21 cellular contexts compared by ENCODE assay signal in genomic region chr11:86983071-86983488, GRCh38. TPM values are rescaled to one million over a fixed set of nuclear protein-coding genes. Genes with fewer than 3 reads are reported as not detected.
A peak's percentile ranks its signal among the peaks of the same experiment; 100 is the strongest.
DNase-seq lines count a peak whose midpoint lies in the region; ATAC-seq and TF ChIP-seq lines count a peak whose summit lies in the region.
"Had no signal": no experiment of that assay in that cellular context is flagged by ENCODE, and none has a peak within 500 bp of the region (broad histone marks: within the 10 kb centered on the region; RNA-seq: fewer than 3 reads in every experiment).

No MANE protein-coding gene starts in this region.

- WGBS in right lobe of liver (ENCODE audit: insufficient coverage, low coverage, low lambda C conversion rate, missing lambda C conversion rate) = 22% methylated on average over 4 of the region's 4 CpGs
- 64 to 84% (median 72%) methylated on average over 4 of the region's 4 CpGs for WGBS in spleen, 5 donors

- no peak for TF ChIP-seq CTCF in WERI-Rb-1 (IDR thresholded peaks at IDR 0.05; ENCODE audit: low read depth, low read length)
- TF ChIP-seq CTCF in fibroblast of pulmonary artery (IDR thresholded peaks at IDR 0.05; ENCODE audit: low read length, missing control alignments) = no peak
- no peak for TF ChIP-seq CTCF in right lobe of liver (IDR thresholded peaks at IDR 0.05)
- TF ChIP-seq CTCF in spleen (IDR thresholded peaks at IDR 0.05 in 8 of 11, conservative IDR thresholded peaks at IDR 0.05 in 3 of 11) = no peak

- intact Hi-C loops in right lobe of liver (cut with DNase I) = no loop called here
- intact Hi-C loops in spleen (cut with DNase I; ENCODE audit: low total_unique reads) = no loop called here

- H3K9me3 ChIP-seq in WERI-Rb-1 (ENCODE audit: severe bottlenecking) = no peaks in the 10 kb centered on the region
- H3K9me3 ChIP-seq in right lobe of liver = no peaks in the 10 kb centered on the region
- H3K9me3 ChIP-seq in spleen = no peaks in the 10 kb centered on the region
- H3K9me3 ChIP-seq: thoracic aorta had no signal

- no peak for TF ChIP-seq POLR2A in right lobe of liver (IDR thresholded peaks at IDR 0.05)
- TF ChIP-seq POLR2A in spleen (IDR thresholded peaks at IDR 0.05) = no peak

- H3K36me3 ChIP-seq in WERI-Rb-1 = no peaks in the 10 kb centered on the region
- no peaks in the 10 kb centered on the region for H3K36me3 ChIP-seq in right lobe of liver
- no peaks in the 10 kb centered on the region for H3K36me3 ChIP-seq in spleen
- H3K36me3 ChIP-seq: thoracic aorta had no signal

- H3K4me1 ChIP-seq in right lobe of liver (peaks cover 0 to 54% (median 18%) of the 10 kb centered on the region in 4 donors), spleen (peaks cover 0 to 18% (median 7%) of the 10 kb centered on the region in 6 donors)

- H3K4me3 ChIP-seq in WERI-Rb-1 (ENCODE audit: low read depth, low read length) (no peak overlapping the region), fibroblast of pulmonary artery (replicated peaks; ENCODE audit: low read depth, low read length) (no peak overlapping the region), right lobe of liver (no peak overlapping the region), spleen (no peak overlapping the region)
- H3K4me3 ChIP-seq: thoracic aorta had no signal

- H3K27ac ChIP-seq in WERI-Rb-1 = no peak overlapping the region
- H3K27ac ChIP-seq in right lobe of liver = peak overlapping the region in 2 of 3 donors; percentile 23 to 63
- peak overlapping the region in 5 of 8 donors; percentile 4 to 61 (median 38) for H3K27ac ChIP-seq in spleen
- H3K27ac ChIP-seq: epithelial cell of prostate, thoracic aorta had no signal

- DNase-seq in WERI-Rb-1 = peak; percentile 19
- DNase-seq in fibroblast of pulmonary artery (ENCODE audit: low read depth) = peak; percentile 15
- DNase-seq in right lobe of liver = peak in 1 of 3 donors; percentile 60
- no peak for DNase-seq in spleen
- no peak for DNase-seq in NCI-H146 treated with DMSO at 0.1 percent for 48 hours (lab: John Stamatoyannopoulos, UW; ENCODE audit: unreplicated experiment)
- DNase-seq in stimulated activated CD4-positive, alpha-beta T cell treated with anti-CD3 and anti-CD28 coated beads, Interleukin-1b, Interleukin-23, amount 100 ng/mL, for 48 hours = no peak
- DNase-seq in MV-4-11 (lab: John Stamatoyannopoulos, UW) = no peak
- DNase-seq in DMS79 (lab: John Stamatoyannopoulos, UW) = no peak
- DNase-seq: activated B cell treated with CpG ODN at 0.5 μM for 24 hours; COR-L47; glutamatergic neuron; islet precursor cell; midbrain; NCI-H187; NCI-H446; SIG-M5; stimulated activated CD4-positive, alpha-beta T cell treated with anti-CD3 and anti-CD28 coated beads, Interleukin-4, amount 100 ng/mL, for 1 hour; stimulated activated CD8-positive, alpha-beta memory T cell treated with anti-CD3 and anti-CD28 coated beads, Interleukin-4, amount 100 ng/mL, for 48 hours; T-helper 2 cell had no signal

- H3K27me3 ChIP-seq in WERI-Rb-1 (ENCODE audit: insufficient read depth, low read depth, severe bottlenecking) (no peaks in the 10 kb centered on the region), right lobe of liver (no peaks in the 10 kb centered on the region), spleen (replicated peaks in 1 of 7) (no peaks in the 10 kb centered on the region)

- peak; percentile 56 to 78 (median 66) for ATAC-seq in right lobe of liver

RNA-seq across cellular contexts. Expression of gene FZD4, which starts 27.9 kb away (rescaled TPM):
- total RNA-seq in right lobe of liver (10 to 100 TPM; 12.5 to 26.1 (median 17.1) TPM), spleen (10 to 100 TPM; 13.2 to 46.7 (median 36.1) TPM)
- polyA plus RNA-seq in spleen = 1 to 10 TPM; 3.0 to 9.4 (median 5.0) TPM
- total RNA-seq: activated B cell treated with CpG ODN at 0.5 μM for 24 hours had no signal

RNA-seq across cellular contexts. Expression of gene TMEM135, which starts 54.7 kb away (rescaled TPM):
- total RNA-seq in right lobe of liver (10 to 100 TPM; 12.2 to 27.9 (median 18.8) TPM), spleen (10 to 100 TPM; 18.5 to 31.7 (median 22.9) TPM)
- polyA plus RNA-seq in spleen = 1 to 10 TPM; 3.5 to 4.1 (median 3.6) TPM

Comparison
In these comparisons a context has a peak if more than half of its experiments do, and no peak if none do; other contexts are left out.
1. DNase-seq: peak in WERI-Rb-1 (single experiment) and fibroblast of pulmonary artery (single experiment); none in spleen (single experiment), NCI-H146 treated with DMSO at 0.1 percent for 48 hours (single experiment), stimulated activated CD4-positive, alpha-beta T cell treated with anti-CD3 and anti-CD28 coated beads, Interleukin-1b, Interleukin-23, amount 100 ng/mL, for 48 hours (single experiment), MV-4-11 (single experiment) and DMS79 (single experiment).